14 cellular contexts compared by ENCODE assay signal in the genomic region with DNA sequence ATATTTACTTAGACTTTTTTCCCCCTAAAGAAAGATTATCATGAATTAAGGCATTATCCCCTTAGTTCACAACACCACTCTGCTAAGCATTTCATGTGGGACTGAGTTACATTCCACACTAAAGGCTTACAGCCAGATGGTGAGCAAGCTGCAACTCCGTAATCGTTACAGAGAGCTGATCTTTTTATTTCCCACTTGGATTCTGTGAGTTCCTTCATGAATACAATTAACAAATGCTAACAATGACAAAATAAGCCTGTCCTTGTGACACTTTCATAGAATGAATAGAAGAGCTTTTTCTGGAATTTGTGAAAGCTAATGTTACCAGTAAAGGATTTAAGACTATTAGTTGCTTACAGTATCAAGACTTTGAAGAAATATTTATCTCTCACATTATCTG.
"Had no signal": no experiment of that assay in that cellular context is flagged by ENCODE, and none has a peak within 500 bp of the region (broad histone marks: within the 10 kb centered on the region; RNA-seq: fewer than 3 reads in every experiment).

No MANE protein-coding gene starts in this region.

- H3K4me1 ChIP-seq: esophagus muscularis mucosa, gastrocnemius medialis, left ventricle myocardium inferior had no signal

- DNase-seq: activated CD4-positive, alpha-beta T cell treated with anti-CD3 and anti-CD28 coated beads, Interleukin-2, amount 50 U/mL, for 1 hour; activated CD4-positive, CD25-positive, alpha-beta regulatory T cell; activated effector memory CD4-positive, alpha-beta T cell treated with Interleukin-2 at 50 U/mL for 16 hours; activated T-cell treated with anti-CD3 and anti-CD28 coated beads for 4 hours; brain microvascular endothelial cell; cerebellar nuclear complex; gastrocnemius medialis; kidney; left ventricle myocardium inferior; mesenchymal stem cell; stimulated activated CD4-positive, alpha-beta T cell treated with anti-CD3 and anti-CD28 coated beads, Interleukin-4, amount 100 ng/mL, for 1 hour; stimulated activated CD8-positive, alpha-beta memory T cell treated with anti-CD3 and anti-CD28 coated beads, Interleukin-4, amount 100 ng/mL, for 48 hours; stimulated activated naive CD8-positive, alpha-beta T cell treated with anti-CD3 and anti-CD28 coated beads, Interleukin-15, amount 100 ng/mL, for 72 hours had no signal

- H3K27me3 ChIP-seq: brain microvascular endothelial cell, esophagus muscularis mucosa, gastrocnemius medialis had no signal

- H3K4me3 ChIP-seq: esophagus muscularis mucosa, gastrocnemius medialis, left ventricle myocardium inferior had no signal

- H3K9me3 ChIP-seq: esophagus muscularis mucosa, gastrocnemius medialis, left ventricle myocardium inferior had no signal

- H3K27ac ChIP-seq: brain microvascular endothelial cell, esophagus muscularis mucosa, gastrocnemius medialis, left ventricle myocardium inferior had no signal

- ATAC-seq: gastrocnemius medialis; stimulated activated naive CD8-positive, alpha-beta T cell treated with anti-CD3 and anti-CD28 coated beads, Interleukin-15, amount 100 ng/mL, for 72 hours had no signal
